ENCODE assay signal across 1 cellular context in genomic region chr20:63123326-63123725, GRCh38.
TF ChIP-seq lines count a peak whose summit lies in the region.

No MANE protein-coding gene starts in this region.

TF ChIP-seq in WTC11, 78 proteins besides CTCF, POLR2A, EP300 and RAD21 (continued from another document):
- TF ChIP-seq STAT6 (CRISPR knock-in tag; conservative IDR thresholded peaks at IDR 0.05; ENCODE audit: low read depth) (no peak), TEAD4 (CRISPR knock-in tag; IDR thresholded peaks at IDR 0.05) (no peak), ZNF138 (CRISPR knock-in tag; conservative IDR thresholded peaks at IDR 0.05) (no peak), SOX15 (CRISPR knock-in tag; IDR thresholded peaks at IDR 0.05) (no peak), SP1 (CRISPR knock-in tag; conservative IDR thresholded peaks at IDR 0.05) (no peak), TEAD1 (CRISPR knock-in tag; IDR thresholded peaks at IDR 0.05) (no peak), MXD4 (CRISPR knock-in tag; IDR thresholded peaks at IDR 0.05; ENCODE audit: borderline replicate concordance) (no peak)
